Comparison of ENCODE assay signal across 21 cellular contexts in the genomic region with DNA sequence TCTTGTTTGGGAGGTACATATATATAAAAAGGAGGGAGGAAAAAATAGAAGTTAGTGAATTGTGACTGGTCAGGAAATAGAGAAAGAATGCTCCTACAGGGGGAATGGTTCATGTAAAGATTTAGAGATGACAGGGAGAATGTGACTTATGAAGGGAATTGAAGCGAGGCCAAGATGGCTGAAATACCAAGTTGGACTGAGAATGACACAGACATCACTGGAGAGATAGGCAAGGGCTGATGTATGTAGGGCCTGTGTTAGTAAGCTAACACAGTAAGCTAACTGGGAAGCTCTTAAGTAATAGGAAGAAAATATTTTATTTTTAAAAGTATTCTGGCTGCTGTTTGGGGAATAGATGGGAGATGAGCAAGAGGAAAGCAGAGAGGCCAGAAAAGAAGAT.
"Had no signal": no experiment of that assay in that cellular context is flagged by ENCODE, and none has a peak within 500 bp of the region (broad histone marks: within the 10 kb centered on the region; RNA-seq: fewer than 3 reads in every experiment).

No MANE protein-coding gene starts in this region.

- H3K27me3 ChIP-seq: ascending aorta, brain microvascular endothelial cell, esophagus muscularis mucosa, pancreas, right lobe of liver, stomach, suprapubic skin had no signal

- H3K4me3 ChIP-seq: ascending aorta, coronary artery, esophagus muscularis mucosa, pancreas, right lobe of liver, stomach, suprapubic skin had no signal

- H3K4me1 ChIP-seq: ascending aorta, right lobe of liver, suprapubic skin had no signal

- H3K36me3 ChIP-seq: ascending aorta, brain microvascular endothelial cell, esophagus muscularis mucosa, pancreas, right lobe of liver, stomach, suprapubic skin had no signal

- DNase-seq: activated CD4-positive, alpha-beta T cell treated with anti-CD3 and anti-CD28 coated beads for 1 hour; activated CD8-positive, alpha-beta memory T cell treated with anti-CD3 and anti-CD28 coated beads for 24 hours; activated CD8-positive, alpha-beta memory T cell treated with anti-CD3 and anti-CD28 coated beads, Interleukin-2, amount 50 U/mL, for 4 hours; activated T-cell treated with anti-CD3 and anti-CD28 coated beads, Interleukin-2, amount 50 U/mL, for 24 hours; brain microvascular endothelial cell; foreskin melanocyte; immature natural killer cell; nephron progenitor cell; pancreas; right lobe of liver; small intestine; stimulated activated CD4-positive, alpha-beta T cell treated with anti-CD3 and anti-CD28 coated beads, Interleukin-15, amount 100 ng/mL, for 24 hours; stomach; T-helper 9 cell had no signal

- ATAC-seq: activated naive CD4-positive, alpha-beta T cell treated with anti-CD3 and anti-CD28 coated beads, Interleukin-2, amount 50 U/mL, for 72 hours; activated T-helper 17 cell treated with anti-CD3 and anti-CD28 coated beads, Interleukin-2, amount 50 U/mL, for 72 hours; pancreas; right lobe of liver; stimulated activated memory B cell treated with anti-CD40 and anti-IgM and Interleukin-4, amounts not matched to agents 10 μg/mL and 1 μg/mL and 100 μg/mL, for 72 hours had no signal

- H3K9me3 ChIP-seq: ascending aorta, esophagus muscularis mucosa, pancreas, right lobe of liver, stomach, suprapubic skin had no signal

- H3K27ac ChIP-seq: ascending aorta, brain microvascular endothelial cell, coronary artery, esophagus muscularis mucosa, pancreas, right lobe of liver, stomach, suprapubic skin had no signal
